Comparison of ENCODE assay signal across 22 cellular contexts in genomic region chr16:68183033-68183432, GRCh38. TPM values are rescaled to one million over a fixed set of nuclear protein-coding genes. Genes with fewer than 3 reads are reported as not detected.
"Had no signal": no experiment of that assay in that cellular context is flagged by ENCODE, and none has a peak within 500 bp of the region (broad histone marks: within the 10 kb centered on the region; RNA-seq: fewer than 3 reads in every experiment).

No MANE protein-coding gene starts in this region.

- DNase-seq: activated B cell treated with CpG ODN at 0.5 μM for 24 hours; activated CD4-positive, alpha-beta T cell treated with anti-CD3 and anti-CD28 coated beads for 1 hour; activated CD4-positive, alpha-beta T cell treated with anti-CD3 and anti-CD28 coated beads, Interleukin-2, amount 10 ng/mL, durations not matched to agents 24 days and 14 days; activated CD4-positive, alpha-beta T cell treated with anti-CD3 and anti-CD28 coated beads, Interleukin-2, amount 50 U/mL, for 48 hours; activated naive CD4-positive, alpha-beta T cell treated with anti-CD3 and anti-CD28 coated beads, Interleukin-2, amount 50 U/mL, for 16 hours; amygdala; Kasumi-1; NCI-H1105 treated with DMSO at 0.1 percent for 48 hours; NCI-H1436 treated with DMSO at 0.1 percent for 48 hours; NCI-H187; NCI-H2081; NCI-H345; NCI-H510A; NCI-H526 treated with DMSO at 0.1 percent for 48 hours; NCI-H82; SIG-M5; T-cell; T-helper 2 cell; T1000 had no signal

- H3K9me3 Mint-ChIP-seq: activated CD4-positive, alpha-beta T cell treated with anti-CD3 and anti-CD28 coated beads, Interleukin-2, amount 10 ng/mL, durations not matched to agents 24 days and 14 days; T-cell had no signal

- H3K4me3 ChIP-seq: cardiac muscle cell had no signal

- H3K27ac ChIP-seq: cardiac muscle cell had no signal

- H3K27me3 Mint-ChIP-seq: activated B cell treated with CpG ODN at 0.5 μM for 24 hours; activated CD4-positive, alpha-beta T cell treated with anti-CD3 and anti-CD28 coated beads, Interleukin-2, amount 10 ng/mL, durations not matched to agents 24 days and 14 days; brain; T-cell had no signal

- ATAC-seq: T-cell had no signal

- H3K4me1 Mint-ChIP-seq: activated B cell treated with CpG ODN at 0.5 μM for 24 hours; activated CD4-positive, alpha-beta T cell treated with anti-CD3 and anti-CD28 coated beads, Interleukin-2, amount 10 ng/mL, durations not matched to agents 24 days and 14 days; brain had no signal

- H3K27me3 ChIP-seq: cardiac muscle cell had no signal

- H3K27ac Mint-ChIP-seq: activated B cell treated with CpG ODN at 0.5 μM for 24 hours; activated CD4-positive, alpha-beta T cell treated with anti-CD3 and anti-CD28 coated beads, Interleukin-2, amount 10 ng/mL, durations not matched to agents 24 days and 14 days had no signal

- H3K4me3 Mint-ChIP-seq: activated B cell treated with CpG ODN at 0.5 μM for 24 hours; activated CD4-positive, alpha-beta T cell treated with anti-CD3 and anti-CD28 coated beads, Interleukin-2, amount 10 ng/mL, durations not matched to agents 24 days and 14 days; brain; T-cell had no signal

RNA-seq across cellular contexts. Expression of gene ESRP2, which starts 52.9 kb away (rescaled TPM):
- total RNA-seq: OCI-LY7 had no signal
